ENCODE assay signal across 8 cellular contexts in the genomic region with DNA sequence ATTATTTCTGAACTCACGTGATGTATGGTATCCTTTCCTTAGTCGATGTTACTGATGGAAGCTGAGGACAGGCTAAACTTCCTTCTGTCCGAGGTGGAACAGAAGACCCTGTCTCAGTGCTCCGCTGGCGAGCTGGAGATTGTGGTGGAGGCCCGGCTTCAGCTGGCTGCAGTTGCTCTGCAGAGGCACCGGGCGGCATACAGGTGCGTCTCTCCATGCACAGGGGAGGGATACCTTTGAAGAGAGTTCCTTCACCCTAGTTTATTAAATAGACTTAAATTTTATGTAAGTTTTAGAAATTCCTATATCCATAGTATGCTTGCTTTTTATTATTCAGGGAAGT.
A peak's percentile ranks its signal among the peaks of the same experiment; 100 is the strongest.
DNase-seq lines count a peak whose midpoint lies in the region; ATAC-seq and TF ChIP-seq lines count a peak whose summit lies in the region.

No MANE protein-coding gene starts in this region.

- H3K36me3 ChIP-seq in ACC112 (ENCODE audit: insufficient read depth, low read length) = no peaks in the 10 kb centered on the region
- no peaks in the 10 kb centered on the region for H3K36me3 ChIP-seq in upper lobe of left lung

- H3K9me3 ChIP-seq in upper lobe of left lung = no peaks in the 10 kb centered on the region

- no peaks in the 10 kb centered on the region for H3K27me3 Mint-ChIP-seq in activated naive CD4-positive, alpha-beta T cell treated with anti-CD3 and anti-CD28 coated beads, Interleukin-2, amount 50 U/mL, for 24 hours

- 46 to 54% methylated on average over 9 of the region's 9 CpGs for WGBS in upper lobe of left lung, 2 donors

- H3K27me3 ChIP-seq in ACC112 (ENCODE audit: insufficient read depth, low read length) (no peaks in the 10 kb centered on the region), upper lobe of left lung (no peaks in the 10 kb centered on the region)

- peaks cover 12% of the 10 kb centered on the region for H3K4me1 Mint-ChIP-seq in activated naive CD4-positive, alpha-beta T cell treated with anti-CD3 and anti-CD28 coated beads, Interleukin-2, amount 50 U/mL, for 24 hours

- H2AFZ ChIP-seq in ACC112 (ENCODE audit: low read length, unreplicated experiment) = peak overlapping the region; percentile 96

- H3K4me3 Mint-ChIP-seq in activated naive CD4-positive, alpha-beta T cell treated with anti-CD3 and anti-CD28 coated beads, Interleukin-2, amount 50 U/mL, for 24 hours = peak overlapping the region; percentile 91

- TF ChIP-seq POLR2A in upper lobe of left lung (IDR thresholded peaks at IDR 0.05) = no peak

- intact Hi-C loops in left colon (cut with DNase I, micrococcal nuclease) = no loop called here

- H3K79me2 ChIP-seq in ACC112 (ENCODE audit: control insufficient read depth, insufficient read depth, low read length, unreplicated experiment) = no peaks in the 10 kb centered on the region

- no peaks in the 10 kb centered on the region for H3K36me3 Mint-ChIP-seq in activated naive CD4-positive, alpha-beta T cell treated with anti-CD3 and anti-CD28 coated beads, Interleukin-2, amount 50 U/mL, for 24 hours

- H3K27ac ChIP-seq in ACC112 (ENCODE audit: low read depth, low read length) = peak overlapping the region; percentile 51
- peak overlapping the region; percentile 32 to 61 (median 42) for H3K27ac ChIP-seq in upper lobe of left lung

- peak overlapping the region; percentile 89 for H3K27ac Mint-ChIP-seq in activated naive CD4-positive, alpha-beta T cell treated with anti-CD3 and anti-CD28 coated beads, Interleukin-2, amount 50 U/mL, for 24 hours

- TF ChIP-seq CTCF in upper lobe of left lung (IDR thresholded peaks at IDR 0.05) = no peak

- no peak for TF ChIP-seq EP300 in upper lobe of left lung (IDR thresholded peaks at IDR 0.05)

- H3K4me1 ChIP-seq in ACC112 (ENCODE audit: control insufficient read depth, insufficient read depth, low read length, unreplicated experiment) (no peaks in the 10 kb centered on the region), upper lobe of left lung (peaks cover 0 to 15% (median 5%) of the 10 kb centered on the region in 4 donors)

- DNase-seq in NCI-H2227 treated with DMSO at 0.1 percent for 48 hours (lab: John Stamatoyannopoulos, UW) (peak; percentile 33), left colon (peak in 1 of 2 donors; percentile 17), upper lobe of left lung (peak in 1 of 2 donors; percentile 43), GM19238 (ENCODE audit: insufficient read length, low spot score) (no peak)

- peak overlapping the region; percentile 78 for H3K4me3 ChIP-seq in ACC112 (ENCODE audit: low read depth, low read length)
- H3K4me3 ChIP-seq in upper lobe of left lung = peak overlapping the region in 3 of 4 donors; percentile 20 to 47 (median 46)

- ATAC-seq in GM18499 (IDR thresholded peaks at IDR 0.05; ENCODE audit: insufficient read depth, unreplicated experiment) (peak; percentile 52), HG02870 (IDR thresholded peaks at IDR 0.05; ENCODE audit: unreplicated experiment) (peak; percentile 72), left colon (peak; percentile 46), upper lobe of left lung (ENCODE audit: low FRiP score in 2 of 2) (peak in 1 of 2 donors; percentile 38)

- H3K9me3 Mint-ChIP-seq in activated naive CD4-positive, alpha-beta T cell treated with anti-CD3 and anti-CD28 coated beads, Interleukin-2, amount 50 U/mL, for 24 hours = no peaks in the 10 kb centered on the region
